In genomic region chr13:97843201-97843600, GRCh38 we compare ENCODE assay signal across 6 cellular contexts.
"Had no signal": no experiment of that assay in that cellular context is flagged by ENCODE, and none has a peak within 500 bp of the region (broad histone marks: within the 10 kb centered on the region; RNA-seq: fewer than 3 reads in every experiment).

No MANE protein-coding gene starts in this region.

- H3K9me3 Mint-ChIP-seq: H9 had no signal

- ATAC-seq: GM23338, HepG2 had no signal

- H3K27ac Mint-ChIP-seq: GM23338, H9, IgD-negative memory B cell had no signal

- H3K4me3 ChIP-seq: GM23338 had no signal

- H3K4me1 Mint-ChIP-seq: GM23338, H9, IgD-negative memory B cell had no signal

- H3K27ac ChIP-seq: HL-60 had no signal

- DNase-seq: H9, HCEC 1CT had no signal

- H3K4me3 Mint-ChIP-seq: GM23338, H9, IgD-negative memory B cell had no signal

- H3K36me3 Mint-ChIP-seq: IgD-negative memory B cell had no signal
